In genomic region chr7:157295338-157295737, GRCh38 we compare ENCODE assay signal across 3 cellular contexts.
TF ChIP-seq lines count a peak whose summit lies in the region.

No MANE protein-coding gene starts in this region.

TF ChIP-seq in GM23338, 12 proteins besides CTCF, POLR2A, EP300 and RAD21 (continues in another document):
- TF ChIP-seq NANOG (IDR thresholded peaks at IDR 0.05; ENCODE audit: borderline replicate concordance) (no peak), ZNF331 (CRISPR knock-in tag; IDR thresholded peaks at IDR 0.05; ENCODE audit: low read depth) (no peak), CREB1 (CRISPR knock-in tag; IDR thresholded peaks at IDR 0.05; ENCODE audit: low read depth) (no peak), JUNB (IDR thresholded peaks at IDR 0.05; ENCODE audit: unreplicated experiment) (no peak), ZNF462 (CRISPR knock-in tag; IDR thresholded peaks at IDR 0.05) (no peak), EZH2 (IDR thresholded peaks at IDR 0.05; ENCODE audit: low read depth, unreplicated experiment) (no peak), EZH2phosphoT487 (IDR thresholded peaks at IDR 0.05; ENCODE audit: unreplicated experiment) (no peak), STAT1 (IDR thresholded peaks at IDR 0.05; ENCODE audit: unreplicated experiment) (no peak)

TF ChIP-seq in HEK293, 187 proteins besides CTCF, POLR2A, EP300 and RAD21:
- TF ChIP-seq PRDM1 (tag by site-specific recombination; IDR thresholded peaks at IDR 0.05) = no peak
- TF ChIP-seq ZNF394 (tag by site-specific recombination; IDR thresholded peaks at IDR 0.05; ENCODE audit: borderline replicate concordance) = no peak
- TF ChIP-seq ZNF341 (tag by site-specific recombination; IDR thresholded peaks at IDR 0.05; ENCODE audit: low read depth) = 0 out of 2 replicates have a peak, but pooled peaks have one; percentile 0
- no peak for TF ChIP-seq ZNF140 (tag by site-specific recombination; IDR thresholded peaks at IDR 0.05)

TF ChIP-seq in H1, 55 proteins besides CTCF, POLR2A, EP300 and RAD21 (continued from another document):
- no peak for TF ChIP-seq CHD1 (IDR thresholded peaks at IDR 0.05; ENCODE audit: low read depth, low read length)
- TF ChIP-seq SRF (IDR thresholded peaks at IDR 0.05; ENCODE audit: low read depth, low read length) = no peak
- TF ChIP-seq TAF7 (optimal IDR thresholded peaks at IDR 0.05; ENCODE audit: borderline replicate concordance, low read depth, low read length) = no peak
